In the genomic region with DNA sequence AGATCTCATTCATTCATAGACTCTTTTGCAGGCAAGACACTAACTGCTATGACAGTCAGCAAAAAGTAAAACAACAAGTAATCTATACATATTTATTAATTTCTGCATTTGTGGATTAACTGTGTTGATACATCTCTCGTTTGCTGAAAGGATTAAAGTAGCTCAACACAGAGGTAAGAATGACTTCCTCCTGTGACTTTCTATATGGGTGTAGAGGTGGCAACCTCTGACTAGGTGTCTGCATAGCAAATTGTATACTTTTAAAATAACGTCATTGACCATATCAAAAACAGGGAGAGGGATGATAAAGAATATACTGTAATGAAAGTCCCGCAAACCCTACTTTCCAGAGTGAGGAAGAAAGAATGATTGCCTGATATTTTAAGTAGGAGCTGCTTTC, we compare ENCODE assay signal across 18 cellular contexts. TPM values are rescaled to one million over a fixed set of nuclear protein-coding genes. Genes with fewer than 3 reads are reported as not detected.
DNase-seq lines count a peak whose midpoint lies in the region; ATAC-seq, FAIRE-seq and TF ChIP-seq lines count a peak whose summit lies in the region.
"Had no signal": no experiment of that assay in that cellular context is flagged by ENCODE, and none has a peak within 500 bp of the region (broad histone marks: within the 10 kb centered on the region; RNA-seq: fewer than 3 reads in every experiment).

No MANE protein-coding gene starts in this region.

- TF ChIP-seq CTCF in astrocyte (IDR thresholded peaks at IDR 0.05; ENCODE audit: insufficient read depth, low read depth, low read length): no peak

- no peaks in the 10 kb centered on the region for H3K27me3 ChIP-seq in SJSA1 (replicated peaks)
- H3K27me3 ChIP-seq in astrocyte (ENCODE audit: insufficient read depth, low read length): no peaks in the 10 kb centered on the region
- H3K27me3 ChIP-seq: gastroesophageal sphincter, left lung, uterus had no signal

- H3K27me3 Mint-ChIP-seq in activated T-cell treated with anti-CD3 and anti-CD28 coated beads, Interleukin-2, amount 50 U/mL, for 72 hours (ENCODE audit: low read depth): no peaks in the 10 kb centered on the region
- no peaks in the 10 kb centered on the region for H3K27me3 Mint-ChIP-seq in astrocyte (ENCODE audit: low read depth, unreplicated experiment)
- H3K27me3 Mint-ChIP-seq in stimulated activated naive CD8-positive, alpha-beta T cell treated with anti-CD3 and anti-CD28 coated beads, Interleukin-15, Interleukin-2, amounts not matched to agents 100 ng/mL and 50 ng/mL, for 24 hours: no peaks in the 10 kb centered on the region

- peaks cover 76% of the 10 kb centered on the region for H3K4me1 Mint-ChIP-seq in activated T-cell treated with anti-CD3 and anti-CD28 coated beads, Interleukin-2, amount 50 U/mL, for 72 hours (ENCODE audit: low read depth)
- peaks cover 22% of the 10 kb centered on the region for H3K4me1 Mint-ChIP-seq in astrocyte (ENCODE audit: low read depth, unreplicated experiment)
- H3K4me1 Mint-ChIP-seq in stimulated activated naive CD8-positive, alpha-beta T cell treated with anti-CD3 and anti-CD28 coated beads, Interleukin-15, Interleukin-2, amounts not matched to agents 100 ng/mL and 50 ng/mL, for 24 hours (ENCODE audit: low read depth): peaks cover 83% of the 10 kb centered on the region

- H3K27ac ChIP-seq in SJSA1: peak overlapping the region; percentile 95
- peak overlapping the region; percentile 82 for H3K27ac ChIP-seq in astrocyte (ENCODE audit: low read depth, low read length)
- H3K27ac ChIP-seq: gastroesophageal sphincter, left lung, uterus, WERI-Rb-1 had no signal

- H3K4me3 Mint-ChIP-seq in activated T-cell treated with anti-CD3 and anti-CD28 coated beads, Interleukin-2, amount 50 U/mL, for 72 hours: peak overlapping the region; percentile 50 to 58
- no peak overlapping the region for H3K4me3 Mint-ChIP-seq in astrocyte (ENCODE audit: unreplicated experiment)
- peak overlapping the region; percentile 76 for H3K4me3 Mint-ChIP-seq in stimulated activated naive CD8-positive, alpha-beta T cell treated with anti-CD3 and anti-CD28 coated beads, Interleukin-15, Interleukin-2, amounts not matched to agents 100 ng/mL and 50 ng/mL, for 24 hours

- intact Hi-C loops in left cardiac atrium (cut with DNase I): no loop called here

- H3K4me1 ChIP-seq in SJSA1 (replicated peaks): peaks cover 43% of the 10 kb centered on the region
- H3K4me1 ChIP-seq in astrocyte (ENCODE audit: insufficient read depth, low read length): peaks cover 26% of the 10 kb centered on the region
- H3K4me1 ChIP-seq: uterus had no signal

- peak overlapping the region; percentile 69 for H3K9ac ChIP-seq in astrocyte (ENCODE audit: low read length)

- FAIRE-seq in astrocyte (lab: Jason Lieb, UNC): no peak
- FAIRE-seq: K562 had no signal

- peak overlapping the region; percentile 72 for H3K27ac Mint-ChIP-seq in activated T-cell treated with anti-CD3 and anti-CD28 coated beads, Interleukin-2, amount 50 U/mL, for 72 hours
- H3K27ac Mint-ChIP-seq in astrocyte (ENCODE audit: unreplicated experiment): peak overlapping the region; percentile 97
- H3K27ac Mint-ChIP-seq in stimulated activated naive CD8-positive, alpha-beta T cell treated with anti-CD3 and anti-CD28 coated beads, Interleukin-15, Interleukin-2, amounts not matched to agents 100 ng/mL and 50 ng/mL, for 24 hours: peak overlapping the region; percentile 97

- peaks cover 2% of the 10 kb centered on the region in 2 donors for H3K9me3 Mint-ChIP-seq in activated T-cell treated with anti-CD3 and anti-CD28 coated beads, Interleukin-2, amount 50 U/mL, for 72 hours
- H3K9me3 Mint-ChIP-seq in astrocyte (ENCODE audit: unreplicated experiment): no peaks in the 10 kb centered on the region
- H3K9me3 Mint-ChIP-seq in stimulated activated naive CD8-positive, alpha-beta T cell treated with anti-CD3 and anti-CD28 coated beads, Interleukin-15, Interleukin-2, amounts not matched to agents 100 ng/mL and 50 ng/mL, for 24 hours: peaks cover 4% of the 10 kb centered on the region

- no peaks in the 10 kb centered on the region for H3K36me3 ChIP-seq in SJSA1
- no peaks in the 10 kb centered on the region for H3K36me3 ChIP-seq in astrocyte (ENCODE audit: insufficient read depth, low read length)
- H3K36me3 ChIP-seq: gastroesophageal sphincter, left lung, uterus, WERI-Rb-1 had no signal

- H3K36me3 Mint-ChIP-seq in activated T-cell treated with anti-CD3 and anti-CD28 coated beads, Interleukin-2, amount 50 U/mL, for 72 hours (ENCODE audit: insufficient read depth in 2 of 2): peaks cover 0 to 2% of the 10 kb centered on the region in 2 donors
- H3K36me3 Mint-ChIP-seq in astrocyte (ENCODE audit: low read depth, unreplicated experiment): no peaks in the 10 kb centered on the region
- peaks cover 5% of the 10 kb centered on the region for H3K36me3 Mint-ChIP-seq in stimulated activated naive CD8-positive, alpha-beta T cell treated with anti-CD3 and anti-CD28 coated beads, Interleukin-15, Interleukin-2, amounts not matched to agents 100 ng/mL and 50 ng/mL, for 24 hours (ENCODE audit: low read depth)

- peak; percentile 45 to 55 for ATAC-seq in activated T-cell treated with anti-CD3 and anti-CD28 coated beads, Interleukin-2, amount 50 U/mL, for 72 hours (replicated peaks in 1 of 2)
- ATAC-seq in left cardiac atrium (no peak), GM19463 (IDR thresholded peaks at IDR 0.05; ENCODE audit: unreplicated experiment) (no peak), HG02885 (IDR thresholded peaks at IDR 0.05; ENCODE audit: poor library complexity, unreplicated experiment) (no peak)
- ATAC-seq: gastroesophageal sphincter, K562, left lung had no signal

- no peak for DNase-seq in activated T-cell treated with anti-CD3 and anti-CD28 coated beads, Interleukin-2, amount 50 U/mL, for 72 hours
- DNase-seq in activated T-cell treated with anti-CD3 and anti-CD28 coated beads for 4 hours: no peak
- no peak for DNase-seq in SJSA1 (ENCODE audit: low read depth in 1 of 2, low spot score in 2 of 2)
- no peak for DNase-seq in astrocyte (ENCODE audit: low read depth)
- no peak for DNase-seq in left cardiac atrium
- DNase-seq: ACHN, erythroblast, left lung, NCI-H1105 treated with DMSO at 0.1 percent for 48 hours, SW 1271, uterus, WERI-Rb-1 had no signal

- H3K4me2 ChIP-seq in astrocyte (ENCODE audit: low read length): peak overlapping the region; percentile 80

- H3K9me3 ChIP-seq in SJSA1 (replicated peaks) (no peaks in the 10 kb centered on the region), astrocyte (ENCODE audit: insufficient read depth, low read depth, low read length) (no peaks in the 10 kb centered on the region)
- H3K9me3 ChIP-seq: gastroesophageal sphincter, left lung, uterus had no signal

- H2AFZ ChIP-seq in astrocyte (ENCODE audit: low read depth, low read length): peak overlapping the region; percentile 45

- H3K4me3 ChIP-seq in SJSA1 (no peak overlapping the region), astrocyte (ENCODE audit: insufficient read depth, low read depth, low read length) (no peak overlapping the region)
- H3K4me3 ChIP-seq: gastroesophageal sphincter, K562, left lung, uterus had no signal

- no peaks in the 10 kb centered on the region for H3K79me2 ChIP-seq in astrocyte (ENCODE audit: insufficient read depth, low read length)

- H4K20me1 ChIP-seq in astrocyte (ENCODE audit: insufficient read depth, low read length): no peaks in the 10 kb centered on the region

RNA-seq across cellular contexts. Expression of a gene that starts 9.4 kb away (rescaled TPM):
- total RNA-seq in activated T-cell treated with anti-CD3 and anti-CD28 coated beads, Interleukin-2, amount 50 U/mL, for 72 hours: 10 to 100 TPM; 15.3 to 24.0 TPM
- total RNA-seq in SJSA1 (2014; rRNA removed; shearing (Covaris generic)): 0.22 TPM in 1 of 2 replicates, not detected in the other
- 1.8 and 2.2 TPM in 2 replicates for total RNA-seq in astrocyte
- 10 to 100 TPM in 1 of 2 donors, 1 to 10 TPM in 1; 9.9 to 49.9 TPM for total RNA-seq in left cardiac atrium
- total RNA-seq: pulmonary artery endothelial cell had no signal

Comparison
In these comparisons a context has a peak if more than half of its experiments do, and no peak if none do; other contexts are left out.
1. ATAC-seq: peak in activated T-cell treated with anti-CD3 and anti-CD28 coated beads, Interleukin-2, amount 50 U/mL, for 72 hours (2 of 2); none in left cardiac atrium (0 of 2), GM19463 (single experiment) and HG02885 (single experiment).
2. Peak in every context shown above with its lines, with median percentiles within 50 percentile points of each other: H3K27ac Mint-ChIP-seq.